Comparison of ENCODE assay signal across 1 cellular context in genomic region chr20:45383131-45383530, GRCh38.
TF ChIP-seq lines count a peak whose summit lies in the region.

No MANE protein-coding gene starts in this region.

TF ChIP-seq in HEK293, 187 proteins besides CTCF, POLR2A, EP300 and RAD21 (continued from another document):
- no peak for TF ChIP-seq ZNF280D (tag by site-specific recombination; IDR thresholded peaks at IDR 0.05)
- TF ChIP-seq REST (tag by site-specific recombination; IDR thresholded peaks at IDR 0.05), result no peak
- peak; percentile 9; the same call in 1 of the 2 replicates for TF ChIP-seq PRDM10 (tag by site-specific recombination; IDR thresholded peaks at IDR 0.05)
- TF ChIP-seq ZNF664 (tag by site-specific recombination; IDR thresholded peaks at IDR 0.05), result no peak
- TF ChIP-seq ZEB2 (tag by site-specific recombination; IDR thresholded peaks at IDR 0.05), result no peak
